In the genomic region with DNA sequence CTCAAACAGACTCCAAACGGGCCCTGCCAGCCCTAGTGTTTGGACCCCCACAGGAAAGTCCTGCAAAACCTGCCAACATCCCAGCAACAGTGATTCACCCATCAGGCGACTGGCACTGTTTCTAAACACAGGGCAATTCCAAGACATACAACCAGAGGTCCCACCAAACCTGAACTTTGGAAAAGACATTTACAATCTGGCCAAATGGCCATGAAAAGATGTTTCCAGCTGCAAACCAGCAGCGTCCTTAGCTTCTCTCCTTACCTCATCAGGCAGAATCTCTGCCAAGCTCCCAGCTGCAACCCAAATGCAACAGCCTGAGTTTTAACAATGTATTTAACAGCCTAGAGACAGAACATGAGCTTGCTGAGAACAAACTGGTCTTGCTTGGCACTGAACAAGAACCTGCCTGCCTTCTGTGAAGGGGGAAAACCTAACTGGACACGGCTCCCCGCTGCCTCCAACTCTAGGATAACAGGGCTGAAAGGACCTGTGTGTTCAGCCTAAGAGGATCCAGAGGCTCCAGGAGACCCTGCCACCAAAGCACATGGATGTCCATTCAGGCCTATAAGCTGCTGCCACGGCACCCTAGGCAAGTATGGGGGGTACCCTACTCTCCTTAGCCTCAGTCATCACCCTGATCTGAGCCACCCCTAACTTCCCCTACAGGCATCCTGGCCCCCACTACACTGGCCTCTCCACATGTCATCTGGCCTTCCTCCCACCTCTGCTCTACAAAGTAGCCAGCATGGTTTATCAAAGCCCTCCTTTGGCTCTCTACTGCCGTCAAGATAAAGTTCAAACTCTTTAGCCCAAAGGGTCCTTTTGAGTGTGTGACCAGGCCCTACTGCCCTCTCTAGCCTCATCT, we compare ENCODE assay signal across 11 cellular contexts. TPM values are rescaled to one million over a fixed set of nuclear protein-coding genes. Genes with fewer than 3 reads are reported as not detected.
DNase-seq lines count a peak whose midpoint lies in the region.
"Had no signal": no experiment of that assay in that cellular context is flagged by ENCODE, and none has a peak within 500 bp of the region (broad histone marks: within the 10 kb centered on the region; RNA-seq: fewer than 3 reads in every experiment).

No MANE protein-coding gene starts in this region.

- peak; percentile 60 for DNase-seq in GM04503 (ENCODE audit: low read depth)
- DNase-seq in NCI-H226, result peak; percentile 24
- DNase-seq in fibroblast of the conjunctiva (ENCODE audit: low read depth), result peak; percentile 93
- DNase-seq in pulmonary artery endothelial cell (ENCODE audit: low read depth, low spot score), result peak; percentile 10
- DNase-seq in SKM-1 treated with dmso at 0.1 percent for 144 hours (lab: John Stamatoyannopoulos, UW; ENCODE audit: unreplicated experiment), result no peak
- DNase-seq in NCI-H345 treated with DMSO at 0.1 percent for 48 hours (lab: John Stamatoyannopoulos, UW; ENCODE audit: unreplicated experiment), result no peak
- DNase-seq in NCI-H146 (lab: John Stamatoyannopoulos, UW), result no peak
- no peak for DNase-seq in NCI-H774 (lab: John Stamatoyannopoulos, UW)
- DNase-seq: activated T-cell treated with anti-CD3 and anti-CD28 coated beads, Interleukin-2, amount 50 U/mL, for 1 hour; GDM1; NCI-H510A treated with DMSO at 0.1 percent for 48 hours had no signal

RNA-seq across cellular contexts. Expression of a gene that starts 5.6 kb away (rescaled TPM):
- total RNA-seq in pulmonary artery endothelial cell, result 68.0 and 88.6 TPM in 2 replicates

RNA-seq across cellular contexts. Expression of a gene that starts 35.5 kb away (rescaled TPM):
- 73.2 and 77.6 TPM in 2 replicates for total RNA-seq in pulmonary artery endothelial cell

Comparison
In these comparisons a context has a peak if more than half of its experiments do, and no peak if none do; other contexts are left out.
1. DNase-seq: peak in GM04503 (single experiment), NCI-H226 (single experiment), fibroblast of the conjunctiva (single experiment) and pulmonary artery endothelial cell (single experiment); none in SKM-1 treated with dmso at 0.1 percent for 144 hours (single experiment), NCI-H345 treated with DMSO at 0.1 percent for 48 hours (single experiment), NCI-H146 (single experiment) and NCI-H774 (single experiment).